Comparison of ENCODE assay signal across 9 cellular contexts in the genomic region with DNA sequence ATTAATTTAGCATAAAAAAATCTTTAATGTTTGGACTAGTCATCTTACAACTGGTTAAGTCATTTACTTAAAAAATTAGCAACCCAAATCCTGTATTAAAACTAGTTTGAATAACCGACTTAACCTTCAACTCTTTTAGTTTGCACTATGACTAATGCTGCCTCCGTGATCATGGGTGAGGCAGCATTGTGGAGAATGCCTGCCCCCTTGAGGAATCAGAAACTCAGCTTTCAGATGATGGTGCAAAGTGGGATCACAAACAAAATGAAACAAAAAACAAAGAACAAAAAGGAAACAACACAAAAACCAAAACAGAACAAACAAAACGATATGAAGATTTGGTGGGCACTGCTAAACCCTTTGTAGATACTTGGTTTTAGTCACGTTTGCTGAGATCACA.
DNase-seq lines count a peak whose midpoint lies in the region; ATAC-seq and TF ChIP-seq lines count a peak whose summit lies in the region.
"Had no signal": no experiment of that assay in that cellular context is flagged by ENCODE, and none has a peak within 500 bp of the region (broad histone marks: within the 10 kb centered on the region; RNA-seq: fewer than 3 reads in every experiment).

No MANE protein-coding gene starts in this region.

- H3K27ac ChIP-seq in osteoblast (ENCODE audit: low read depth, low read length) (peak overlapping the region; percentile 33), ovary (no peak overlapping the region)
- H3K27ac ChIP-seq: sigmoid colon had no signal

- peak overlapping the region; percentile 56 for H3K4me2 ChIP-seq in osteoblast (ENCODE audit: insufficient read depth, low read length)

- peaks cover 10% of the 10 kb centered on the region for H3K27me3 ChIP-seq in osteoblast (ENCODE audit: insufficient read depth, low read length)
- no peaks in the 10 kb centered on the region for H3K27me3 ChIP-seq in ovary
- H3K27me3 ChIP-seq: sigmoid colon had no signal

- H3K9me3 ChIP-seq in osteoblast (ENCODE audit: low read depth, low read length), result no peaks in the 10 kb centered on the region
- H3K9me3 ChIP-seq in ovary, result peaks cover 0 to under 1% of the 10 kb centered on the region in 2 donors
- H3K9me3 ChIP-seq: sigmoid colon had no signal

- H4K20me1 ChIP-seq in osteoblast (ENCODE audit: insufficient read depth, low read length), result no peaks in the 10 kb centered on the region

- intact Hi-C loops in ovary (cut with DNase I), result no loop called here

- no peak overlapping the region for H3K4me3 ChIP-seq in osteoblast (ENCODE audit: insufficient read depth, low read length)
- H3K4me3 ChIP-seq in ovary, result no peak overlapping the region
- H3K4me3 ChIP-seq: sigmoid colon had no signal

- 26 to 37% (median 36%) methylated on average over 4 of the region's 4 CpGs for WGBS in ovary, 3 donors

- ATAC-seq in GM18867 (IDR thresholded peaks at IDR 0.05; ENCODE audit: unreplicated experiment) (peak; percentile 50), esophagus mucosa (peak; percentile 81), GM21529 (IDR thresholded peaks at IDR 0.05; ENCODE audit: unreplicated experiment) (no peak)

- H3K36me3 ChIP-seq in osteoblast (ENCODE audit: insufficient read depth, low read length) (no peaks in the 10 kb centered on the region), ovary (no peaks in the 10 kb centered on the region)
- H3K36me3 ChIP-seq: sigmoid colon had no signal

- TF ChIP-seq CTCF in osteoblast (IDR thresholded peaks at IDR 0.05; ENCODE audit: extremely low read depth, low read depth, low read length), result peak; percentile 71
- no peak for TF ChIP-seq CTCF in ovary (IDR thresholded peaks at IDR 0.05)

- H3K79me2 ChIP-seq in osteoblast (ENCODE audit: insufficient read depth, low read length), result no peaks in the 10 kb centered on the region

- H3K4me1 ChIP-seq in osteoblast (ENCODE audit: insufficient read depth, low read length), result peaks cover 14% of the 10 kb centered on the region
- no peaks in the 10 kb centered on the region for H3K4me1 ChIP-seq in ovary (ENCODE audit: insufficient read depth)
- H3K4me1 ChIP-seq: sigmoid colon had no signal

- no peak for TF ChIP-seq POLR2A in ovary (IDR thresholded peaks at IDR 0.05)

- DNase-seq in NCI-H526 (lab: John Stamatoyannopoulos, UW) (peak; percentile 68 to 70), osteoblast (ENCODE audit: insufficient read length, low spot score, missing footprints) (peak; percentile 84), retina (no peak), ovary (no peak)
- no peak for DNase-seq in activated T-cell treated with anti-CD3 and anti-CD28 coated beads, Interleukin-2, amount 50 U/mL, for 48 hours
- DNase-seq: sigmoid colon had no signal

- TF ChIP-seq EP300 in ovary (IDR thresholded peaks at IDR 0.05), result no peak

- H2AFZ ChIP-seq in osteoblast (ENCODE audit: low read length), result no peak overlapping the region

Comparison
In these comparisons a context has a peak if more than half of its experiments do, and no peak if none do; other contexts are left out.
1. DNase-seq: peak in NCI-H526 (2 of 2) and osteoblast (single experiment); none in retina (single experiment), ovary (0 of 5) and activated T-cell treated with anti-CD3 and anti-CD28 coated beads, Interleukin-2, amount 50 U/mL, for 48 hours (0 of 2).